ENCODE assay signal across 8 cellular contexts in the genomic region with DNA sequence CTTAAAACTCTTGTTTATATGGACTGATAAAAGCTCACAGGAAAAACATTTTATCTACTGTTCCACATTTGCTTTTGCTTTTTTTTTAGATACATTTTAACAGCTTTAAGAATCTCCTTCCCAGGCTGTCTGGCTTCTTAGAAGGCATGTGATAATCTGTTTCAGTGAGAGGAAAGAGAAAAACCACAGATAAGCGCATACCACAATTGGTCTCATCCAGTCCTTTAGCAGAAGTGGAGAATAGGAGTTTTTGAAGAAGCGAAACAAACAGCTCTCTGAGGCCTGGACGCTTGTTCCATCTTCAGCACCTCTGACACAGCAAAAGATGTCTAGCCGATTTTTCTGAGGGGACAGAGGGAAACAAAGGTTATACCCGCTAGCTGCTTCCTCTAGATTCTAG. TPM values are rescaled to one million over a fixed set of nuclear protein-coding genes. Genes with fewer than 3 reads are reported as not detected.
DNase-seq lines count a peak whose midpoint lies in the region; ATAC-seq and TF ChIP-seq lines count a peak whose summit lies in the region.

No MANE protein-coding gene starts in this region.

- POLR2A ChIA-PET in activated CD4-positive, alpha-beta memory T cell treated with anti-CD3 and anti-CD28 coated beads for 36 hours (lab: Charles Lee), result interaction anchor here (1.2 kb wide), 2 partner anchors 11 to 45 kb away, joined by 3 to 5 read pairs; a partner anchor contains a TSS

- H3K4me1 Mint-ChIP-seq in activated CD4-positive, alpha-beta memory T cell treated with anti-CD3 and anti-CD28 coated beads for 36 hours (ENCODE audit: low read depth), result peaks cover 32% of the 10 kb centered on the region

- H3K9me3 ChIP-seq in muscle layer of duodenum (ENCODE audit: control insufficient read depth in 1 of 2, low read length in 2 of 2), result no peaks in the 10 kb centered on the region

- H3K4me3 ChIP-seq in muscle layer of duodenum (ENCODE audit: low read depth in 1 of 2, low read length in 2 of 2) (no peak overlapping the region), lower leg skin (ENCODE audit: low read depth, poor library complexity, severe bottlenecking) (no peak overlapping the region)

- no peak for TF ChIP-seq CTCF in lower leg skin (IDR thresholded peaks at IDR 0.05)

- no peaks in the 10 kb centered on the region for H3K4me1 ChIP-seq in muscle layer of duodenum (ENCODE audit: control insufficient read depth in 1 of 2, insufficient read depth in 2 of 2, low read length in 2 of 2)

- intact Hi-C loops in activated CD4-positive, alpha-beta memory T cell treated with anti-CD3 and anti-CD28 coated beads for 36 hours (cut with micrococcal nuclease), result no loop called here
- intact Hi-C loops in lower leg skin (cut with DNase I; ENCODE audit: low total_unique reads), result no loop called here

- H3K27ac Mint-ChIP-seq in activated CD4-positive, alpha-beta memory T cell treated with anti-CD3 and anti-CD28 coated beads for 36 hours, result peak overlapping the region; percentile 73

- peak; percentile 59 for ATAC-seq in GM18861 (IDR thresholded peaks at IDR 0.05; ENCODE audit: unreplicated experiment)
- ATAC-seq in HG03025 (IDR thresholded peaks at IDR 0.05; ENCODE audit: low FRiP score, unreplicated experiment), result peak; percentile 69

- DNase-seq in activated CD4-positive, alpha-beta memory T cell treated with anti-CD3 and anti-CD28 coated beads for 36 hours, result peak; percentile 17
- no peak for DNase-seq in lower leg skin (ENCODE audit: low spot score in 2 of 2)
- DNase-seq in NCI-H128 (lab: John Stamatoyannopoulos, UW; ENCODE audit: unreplicated experiment), result no peak
- DNase-seq in kidney glomerular epithelial cell (lab: John Stamatoyannopoulos, UW), result no peak
- no peak for DNase-seq in NCI-H82 treated with DMSO at 0.1 percent for 48 hours (lab: John Stamatoyannopoulos, UW; ENCODE audit: unreplicated experiment)

- WGBS in lower leg skin, 2 donors, result 74 to 77% methylated on average over 5 of the region's 5 CpGs

- H3K27me3 ChIP-seq in muscle layer of duodenum (ENCODE audit: low read depth, low read length), result no peaks in the 10 kb centered on the region

- H3K36me3 Mint-ChIP-seq in activated CD4-positive, alpha-beta memory T cell treated with anti-CD3 and anti-CD28 coated beads for 36 hours, result peaks cover 62% of the 10 kb centered on the region

- TF ChIP-seq POLR2A in lower leg skin (IDR thresholded peaks at IDR 0.05), result no peak

- CTCF ChIA-PET in activated CD4-positive, alpha-beta memory T cell treated with anti-CD3 and anti-CD28 coated beads for 36 hours (lab: Charles Lee), result interaction anchor here (0.6 to 1.4 kb wide), 5 partner anchors 22 to 693 kb away, joined by 3 to 7 read pairs (median 3); no protein-coding TSS in a partner anchor

- no peaks in the 10 kb centered on the region for H3K27me3 Mint-ChIP-seq in activated CD4-positive, alpha-beta memory T cell treated with anti-CD3 and anti-CD28 coated beads for 36 hours

- no peaks in the 10 kb centered on the region for H3K9me3 Mint-ChIP-seq in activated CD4-positive, alpha-beta memory T cell treated with anti-CD3 and anti-CD28 coated beads for 36 hours

- peaks cover 83 to 93% of the 10 kb centered on the region in 2 donors for H3K36me3 ChIP-seq in muscle layer of duodenum (ENCODE audit: control insufficient read depth in 1 of 2, insufficient read depth in 2 of 2, low read length in 2 of 2)

- H3K4me3 Mint-ChIP-seq in activated CD4-positive, alpha-beta memory T cell treated with anti-CD3 and anti-CD28 coated beads for 36 hours, result peak overlapping the region; percentile 1

- H3K27ac ChIP-seq in muscle layer of duodenum (ENCODE audit: low read length), result peak overlapping the region; percentile 5

RNA-seq across cellular contexts. Expression of a gene that starts 37.6 kb away (rescaled TPM):
- 10 to 100 TPM; 47.6 to 48.6 TPM for total RNA-seq in activated CD4-positive, alpha-beta memory T cell treated with anti-CD3 and anti-CD28 coated beads for 36 hours
- 10 to 100 TPM; 16.6 to 33.1 (median 25.4) TPM for total RNA-seq in lower leg skin

RNA-seq across cellular contexts. Expression of a gene that starts 45.4 kb away (rescaled TPM):
- total RNA-seq in activated CD4-positive, alpha-beta memory T cell treated with anti-CD3 and anti-CD28 coated beads for 36 hours, result 10 to 100 TPM; 39.3 to 39.9 TPM
- total RNA-seq in lower leg skin, result 100 to 1,000 TPM in 2 of 4 donors, 10 to 100 TPM in 2; 75.1 to 114 (median 100) TPM
